Comparison of ENCODE assay signal across 20 cellular contexts in genomic region chr11:74478877-74479276, GRCh38. TPM values are rescaled to one million over a fixed set of nuclear protein-coding genes. Genes with fewer than 3 reads are reported as not detected.
DNase-seq lines count a peak whose midpoint lies in the region; ATAC-seq and TF ChIP-seq lines count a peak whose summit lies in the region.
"Had no signal": no experiment of that assay in that cellular context is flagged by ENCODE, and none has a peak within 500 bp of the region (broad histone marks: within the 10 kb centered on the region; RNA-seq: fewer than 3 reads in every experiment).

No MANE protein-coding gene starts in this region.

- H3K9me2 ChIP-seq in GM23338 (ENCODE audit: insufficient read depth) (0 out of 2 replicates have a peak, but pooled peaks cover 6% of the 10 kb centered on the region), Karpas-422 (replicated peaks; ENCODE audit: insufficient read depth, low read length) (no peaks in the 10 kb centered on the region)

- no peak for ATAC-seq in GM23338

- H3F3A ChIP-seq in GM23338 (replicated peaks; ENCODE audit: low read depth), result no peaks in the 10 kb centered on the region

- H3K9me3 ChIP-seq in Karpas-422 (ENCODE audit: low read length) (no peaks in the 10 kb centered on the region), SK-N-MC (ENCODE audit: low read depth, low read length) (no peaks in the 10 kb centered on the region), tibial nerve (no peaks in the 10 kb centered on the region)
- H3K9me3 ChIP-seq: BE2C, BLaER1 had no signal

- H3K9me3 Mint-ChIP-seq in GM23338, result no peaks in the 10 kb centered on the region; the same call in 2 of the 3 replicates
- H3K9me3 Mint-ChIP-seq: CD4-positive, CD25-positive, alpha-beta regulatory T cell; CD8-positive, alpha-beta memory T cell had no signal

- H3K36me3 Mint-ChIP-seq in GM23338 (ENCODE audit: low read depth), result no peaks in the 10 kb centered on the region
- H3K36me3 Mint-ChIP-seq: CD14-positive monocyte; CD4-positive, alpha-beta memory T cell; CD4-positive, CD25-positive, alpha-beta regulatory T cell; CD8-positive, alpha-beta memory T cell had no signal

- no peaks in the 10 kb centered on the region for H4K20me1 ChIP-seq in GM23338 (replicated peaks; ENCODE audit: insufficient read depth)
- H4K20me1 ChIP-seq in Karpas-422 (ENCODE audit: insufficient read depth, low read depth, low read length), result no peaks in the 10 kb centered on the region
- H4K20me1 ChIP-seq: BLaER1 had no signal

- peaks cover 5% of the 10 kb centered on the region for H3K27me3 Mint-ChIP-seq in GM23338 (ENCODE audit: insufficient read depth, low read depth, poor library complexity)

- H3K4me3 ChIP-seq in GM23338 (no peak overlapping the region), Karpas-422 (ENCODE audit: low read length) (no peak overlapping the region), SK-N-MC (no peak overlapping the region), tibial nerve (no peak overlapping the region)
- H3K4me3 ChIP-seq: BLaER1 had no signal

- H3K27ac Mint-ChIP-seq in GM23338, result no peak overlapping the region
- H3K27ac Mint-ChIP-seq: CD4-positive, alpha-beta memory T cell; CD4-positive, CD25-positive, alpha-beta regulatory T cell; CD8-positive, alpha-beta memory T cell had no signal

- TF ChIP-seq POLR2A in tibial nerve (IDR thresholded peaks at IDR 0.05), result no peak

- 88 to 91% methylated on average over 1 of the region's 1 CpG for WGBS in tibial nerve, 2 donors

- H3K9ac ChIP-seq in Karpas-422 (ENCODE audit: low read length), result no peak overlapping the region
- no peak overlapping the region for H3K9ac ChIP-seq in SK-N-MC (ENCODE audit: insufficient read length)
- H3K9ac ChIP-seq: BLaER1 had no signal

- DNase-seq in GM23338 (ENCODE audit: low spot score), result no peak
- DNase-seq in Karpas-422, result no peak
- no peak for DNase-seq in SK-N-MC (ENCODE audit: low read depth, low spot score)
- DNase-seq in DMS79 (lab: John Stamatoyannopoulos, UW), result no peak
- no peak for DNase-seq in tibial nerve (ENCODE audit: low spot score in 2 of 2)
- DNase-seq: 8988T; ACHN; BE2C; C1 segment of cervical spinal cord; CD4-positive, alpha-beta memory T cell; CD4-positive, CD25-positive, alpha-beta regulatory T cell; CD8-positive, alpha-beta memory T cell; COR-L47; DMS 273 treated with DMSO at 0.1 percent for 48 hours; DMS153; DMS53; DMS79 treated with DMSO at 0.1 percent for 48 hours; GF-D8 had no signal

- H3K27ac ChIP-seq in GM23338 (ENCODE audit: low read depth) (no peak overlapping the region), Karpas-422 (ENCODE audit: low read length) (no peak overlapping the region), SK-N-MC (0 out of 2 replicates have a peak overlapping the region, but pooled peaks have one; percentile 14), tibial nerve (no peak overlapping the region)
- H3K27ac ChIP-seq: BLaER1 had no signal

- no peak overlapping the region for H3K4me2 ChIP-seq in GM23338
- no peak overlapping the region for H3K4me2 ChIP-seq in Karpas-422 (ENCODE audit: low read depth, low read length, poor library complexity, severe bottlenecking)
- H3K4me2 ChIP-seq: BLaER1 had no signal

- no peaks in the 10 kb centered on the region for H3K79me2 ChIP-seq in GM23338 (replicated peaks; ENCODE audit: insufficient read depth)
- H3K79me2 ChIP-seq in Karpas-422 (ENCODE audit: low read length), result no peaks in the 10 kb centered on the region

- no peaks in the 10 kb centered on the region for H3K4me1 ChIP-seq in GM23338 (ENCODE audit: insufficient read depth)
- peaks cover 4% of the 10 kb centered on the region; the same call in 1 of the 2 replicates for H3K4me1 ChIP-seq in Karpas-422 (ENCODE audit: low read length)
- no peaks in the 10 kb centered on the region for H3K4me1 ChIP-seq in tibial nerve
- H3K4me1 ChIP-seq: BE2C had no signal

- H3K27me3 ChIP-seq in GM23338 (ENCODE audit: insufficient read depth) (no peaks in the 10 kb centered on the region), Karpas-422 (ENCODE audit: low read length) (no peaks in the 10 kb centered on the region), tibial nerve (peaks cover 0 to 7% of the 10 kb centered on the region in 2 donors)
- H3K27me3 ChIP-seq: BE2C, BLaER1 had no signal

- TF ChIP-seq EP300 in tibial nerve (IDR thresholded peaks at IDR 0.05), result no peak

- H2AFZ ChIP-seq in GM23338 (peak overlapping the region; percentile 84), Karpas-422 (ENCODE audit: low read length) (peak overlapping the region; percentile 40; the same call in 1 of the 2 replicates)

- no peak overlapping the region for H3K4me3 Mint-ChIP-seq in GM23338
- H3K4me3 Mint-ChIP-seq: CD14-positive monocyte; CD4-positive, alpha-beta memory T cell; CD4-positive, CD25-positive, alpha-beta regulatory T cell; CD8-positive, alpha-beta memory T cell had no signal

- H3K36me3 ChIP-seq in GM23338 (ENCODE audit: insufficient read depth) (no peaks in the 10 kb centered on the region), Karpas-422 (ENCODE audit: insufficient read depth, low read length) (no peaks in the 10 kb centered on the region), SK-N-MC (ENCODE audit: insufficient read depth, low read length) (no peaks in the 10 kb centered on the region), tibial nerve (no peaks in the 10 kb centered on the region)
- H3K36me3 ChIP-seq: BE2C, BLaER1 had no signal

- H3K4me1 Mint-ChIP-seq in GM23338, result no peaks in the 10 kb centered on the region
- H3K4me1 Mint-ChIP-seq: CD4-positive, alpha-beta memory T cell; CD4-positive, CD25-positive, alpha-beta regulatory T cell; CD8-positive, alpha-beta memory T cell had no signal

- no peak for TF ChIP-seq CTCF in GM23338 (conservative IDR thresholded peaks at IDR 0.05; ENCODE audit: low read depth in 2 of 2)
- TF ChIP-seq CTCF in tibial nerve (IDR thresholded peaks at IDR 0.05), result no peak

TF ChIP-seq in GM23338, 12 proteins besides CTCF, POLR2A, EP300 and RAD21 (continues in another document):
- no peak for TF ChIP-seq CREB1 (CRISPR knock-in tag; IDR thresholded peaks at IDR 0.05; ENCODE audit: low read depth)
- no peak for TF ChIP-seq NANOG (IDR thresholded peaks at IDR 0.05; ENCODE audit: borderline replicate concordance)

RNA-seq across cellular contexts. Expression of gene KCNE3, which starts 11.5 kb away (rescaled TPM):
- 4.3 and 10.6 TPM in 2 replicates for total RNA-seq in GM23338 (2014; rRNA removed; shearing (Covaris generic))
- polyA plus RNA-seq in GM23338 (2016; fragmentation: Nextera tagmentation; extraction: Ambion mirVana), result 2.3 and 2.4 TPM in 2 replicates
- 0.11 TPM in 1 of 2 replicates, not detected in the other for total RNA-seq in Karpas-422 (2014; rRNA removed; shearing (Covaris generic); ENCODE audit: low replicate concordance)
- total RNA-seq in tibial nerve, result 1 to 10 TPM; 5.7 to 8.5 (median 6.7) TPM
- total RNA-seq: CD4-positive, CD25-positive, alpha-beta regulatory T cell had no signal
- polyA plus RNA-seq: CD4-positive, alpha-beta memory T cell; CD8-positive, alpha-beta memory T cell had no signal

RNA-seq across cellular contexts. Expression of gene LIPT2, which starts 14.6 kb away (rescaled TPM):
- 16.9 and 19.5 TPM in 2 replicates for total RNA-seq in GM23338 (2014; rRNA removed; shearing (Covaris generic))
- 5.9 and 8.2 TPM in 2 replicates for polyA plus RNA-seq in GM23338 (2016; fragmentation: Nextera tagmentation; extraction: Ambion mirVana)
- 5.9 and 9.8 TPM in 2 replicates for total RNA-seq in Karpas-422 (2014; rRNA removed; shearing (Covaris generic); ENCODE audit: low replicate concordance)
- total RNA-seq in tibial nerve, result 1 to 10 TPM in 3 of 4 donors, under 1 TPM in 1; 0.59 to 9.4 (median 6.1) TPM
